Comparison of ENCODE assay signal across 33 cellular contexts in genomic region chr20:50995506-50995905, GRCh38. TPM values are rescaled to one million over a fixed set of nuclear protein-coding genes. Genes with fewer than 3 reads are reported as not detected.
A peak's percentile ranks its signal among the peaks of the same experiment; 100 is the strongest.
DNase-seq lines count a peak whose midpoint lies in the region; ATAC-seq and TF ChIP-seq lines count a peak whose summit lies in the region.
"Had no signal": no experiment of that assay in that cellular context is flagged by ENCODE, and none has a peak within 500 bp of the region (broad histone marks: within the 10 kb centered on the region; RNA-seq: fewer than 3 reads in every experiment).

No MANE protein-coding gene starts in this region.

- no peaks in the 10 kb centered on the region for H3K27me3 ChIP-seq in GM23248 (replicated peaks; ENCODE audit: insufficient read depth)
- H3K27me3 ChIP-seq in adipocyte (replicated peaks; ENCODE audit: control insufficient read depth, insufficient read depth, low read length) = peaks cover 24% of the 10 kb centered on the region
- H3K27me3 ChIP-seq in A673 (replicated peaks; ENCODE audit: insufficient read depth, low read depth, low read length, poor library complexity) = no peaks in the 10 kb centered on the region
- H3K27me3 ChIP-seq: vagina had no signal

- no peaks in the 10 kb centered on the region for H3K9me3 Mint-ChIP-seq in activated naive CD4-positive, alpha-beta T cell treated with anti-CD3 and anti-CD28 coated beads for 36 hours
- H3K9me3 Mint-ChIP-seq: activated CD4-positive, alpha-beta T cell treated with anti-CD3 and anti-CD28 coated beads, Interleukin-2, amount 10 ng/mL, durations not matched to agents 7 days and 5 days; immature natural killer cell; memory B cell had no signal

- WGBS in GM23248 (ENCODE audit: low coverage in 1 of 2, low lambda C conversion rate in 2 of 2, missing lambda C conversion rate in 2 of 2), 2 experiments = 71 to 81% methylated on average over 4 to 5 of the region's 5 CpGs

- POLR2A ChIA-PET in A673 (lab: Charles Lee; ENCODE audit: low non-redundant PET) = no interaction called here

- CTCF ChIA-PET in activated naive CD4-positive, alpha-beta T cell treated with anti-CD3 and anti-CD28 coated beads for 36 hours (lab: Charles Lee) = interaction anchor here (0.6 to 16.8 kb wide), 5 partner anchors 11 to 365 kb away, joined by 3 to 211 read pairs (median 3); no protein-coding TSS in a partner anchor
- CTCF ChIA-PET in A673 (lab: Charles Lee) = interaction anchor here (0.7 kb wide), 1 partner anchor 8 kb away, joined by 3 read pairs; no protein-coding TSS in a partner anchor

- H3K36me3 Mint-ChIP-seq in activated naive CD4-positive, alpha-beta T cell treated with anti-CD3 and anti-CD28 coated beads for 36 hours (ENCODE audit: low read depth) = no peaks in the 10 kb centered on the region
- H3K36me3 Mint-ChIP-seq: activated CD8-positive, alpha-beta memory T cell treated with anti-CD3 and anti-CD28 coated beads, Interleukin-2, amount 10 ng/mL, durations not matched to agents 7 days and 5 days; immature natural killer cell; memory B cell had no signal

- H3K36me3 ChIP-seq in GM23248 (ENCODE audit: low read depth) (no peaks in the 10 kb centered on the region), adipocyte (ENCODE audit: control insufficient read depth, insufficient read depth, low read length, severe bottlenecking) (no peaks in the 10 kb centered on the region), A673 (ENCODE audit: insufficient read depth, low read length, poor library complexity, severe bottlenecking) (no peaks in the 10 kb centered on the region)
- H3K36me3 ChIP-seq: sigmoid colon, vagina had no signal

- H3K9ac ChIP-seq in GM23248 (no peak overlapping the region), adipocyte (ENCODE audit: low read length) (no peak overlapping the region)

- no peaks in the 10 kb centered on the region for H3K79me2 ChIP-seq in GM23248 (ENCODE audit: insufficient read depth)

- H3K4me1 ChIP-seq in GM23248 (ENCODE audit: insufficient read depth) (peaks cover 7% of the 10 kb centered on the region), adipocyte (ENCODE audit: control insufficient read depth, insufficient read depth, low read length) (peaks cover 11% of the 10 kb centered on the region), A673 (ENCODE audit: insufficient read depth, low read length, poor library complexity, severe bottlenecking) (no peaks in the 10 kb centered on the region)
- H3K4me1 ChIP-seq: Caco-2, sigmoid colon, vagina had no signal

- TF ChIP-seq CTCF in fibroblast of villous mesenchyme (IDR thresholded peaks at IDR 0.05; ENCODE audit: insufficient read depth, low read depth, low read length) (no peak), A673 (conservative IDR thresholded peaks at IDR 0.05; ENCODE audit: low read depth, low read length) (no peak)

- H3K4me3 Mint-ChIP-seq in activated naive CD4-positive, alpha-beta T cell treated with anti-CD3 and anti-CD28 coated beads for 36 hours = no peak overlapping the region
- H3K4me3 Mint-ChIP-seq: activated CD4-positive, alpha-beta T cell treated with anti-CD3 and anti-CD28 coated beads, Interleukin-2, amount 10 ng/mL, durations not matched to agents 7 days and 5 days; activated CD8-positive, alpha-beta memory T cell treated with anti-CD3 and anti-CD28 coated beads, Interleukin-2, amount 10 ng/mL, durations not matched to agents 7 days and 5 days; immature natural killer cell; memory B cell had no signal

- H3K4me3 ChIP-seq in GM23248 (no peak overlapping the region), adipocyte (ENCODE audit: low read length) (no peak overlapping the region), fibroblast of villous mesenchyme (ENCODE audit: low read depth, low read length) (no peak overlapping the region), A673 (ENCODE audit: low read depth, low read length, poor library complexity, severe bottlenecking) (no peak overlapping the region)
- H3K4me3 ChIP-seq: A549, coronary artery, sigmoid colon, vagina had no signal

- H3K9me2 ChIP-seq in GM23248 (ENCODE audit: insufficient read depth) = no peaks in the 10 kb centered on the region

- ATAC-seq in HG03045 (IDR thresholded peaks at IDR 0.05; ENCODE audit: unreplicated experiment) (no peak), HG02642 (IDR thresholded peaks at IDR 0.05; ENCODE audit: poor library complexity, unreplicated experiment) (no peak)
- ATAC-seq: A549; activated CD8-positive, alpha-beta memory T cell treated with anti-CD3 and anti-CD28 coated beads, Interleukin-2, amount 10 ng/mL, durations not matched to agents 7 days and 5 days; HCT116; PC-3 had no signal

- no peaks in the 10 kb centered on the region for H3K9me3 ChIP-seq in GM23248 (ENCODE audit: low read depth)
- H3K9me3 ChIP-seq in adipocyte (ENCODE audit: control insufficient read depth, low read length) = no peaks in the 10 kb centered on the region
- no peaks in the 10 kb centered on the region for H3K9me3 ChIP-seq in A673 (ENCODE audit: low read depth, low read length, poor library complexity, severe bottlenecking)
- H3K9me3 ChIP-seq: A549, Caco-2, sigmoid colon, vagina had no signal

- in situ Hi-C loops in GM23248 (cut with MboI) = loop anchor here (25.0 kb wide), 2 partner anchors 792 to 1092 kb away; no protein-coding TSS in a partner anchor

- no peak overlapping the region for H3K27ac ChIP-seq in GM23248
- no peak overlapping the region for H3K27ac ChIP-seq in A673 (ENCODE audit: low read depth, low read length, poor library complexity, severe bottlenecking)
- H3K27ac ChIP-seq: A549, C4-2B, coronary artery, sigmoid colon, vagina had no signal

- intact Hi-C loops in activated naive CD4-positive, alpha-beta T cell treated with anti-CD3 and anti-CD28 coated beads for 36 hours (cut with micrococcal nuclease) = no loop called here
- intact Hi-C loops in A673 (cut with micrococcal nuclease; ENCODE audit: unreplicated experiment) = no loop called here

- H3F3A ChIP-seq in GM23248 (ENCODE audit: insufficient read depth) = no peaks in the 10 kb centered on the region; the same call in 1 of the 2 replicates

- BruUV-seq in A673 (replicated peaks; lab: Mats Ljungman, UMichigan) = no TSS peak

- no peaks in the 10 kb centered on the region for H3K4me1 Mint-ChIP-seq in activated naive CD4-positive, alpha-beta T cell treated with anti-CD3 and anti-CD28 coated beads for 36 hours (ENCODE audit: low read depth)
- H3K4me1 Mint-ChIP-seq: immature natural killer cell, memory B cell had no signal

- DNase-seq in AG08396 (ENCODE audit: low spot score) (peak; percentile 45), GM23248 (peak; percentile 56), adipocyte (ENCODE audit: low read depth) (peak; percentile 46), fibroblast of villous mesenchyme (ENCODE audit: low read depth) (peak; percentile 51), A673 (ENCODE audit: low spot score) (no peak)
- DNase-seq in activated naive CD4-positive, alpha-beta T cell treated with anti-CD3 and anti-CD28 coated beads for 36 hours = no peak
- DNase-seq: activated CD4-positive, alpha-beta T cell treated with anti-CD3 and anti-CD28 coated beads, Interleukin-2, amount 10 ng/mL, durations not matched to agents 7 days and 5 days; activated CD8-positive, alpha-beta memory T cell treated with anti-CD3 and anti-CD28 coated beads, Interleukin-2, amount 10 ng/mL, durations not matched to agents 7 days and 5 days; activated naive CD4-positive, alpha-beta T cell; activated T-cell treated with anti-CD3 and anti-CD28 coated beads, Interleukin-2, amount 50 U/mL, for 48 hours; amygdala; Caco-2; DMS79; effector memory CD4-positive, alpha-beta T cell; erythroblast; hypothalamus; immature natural killer cell; NCI-H1092; NCI-H187; NCI-H2171 treated with DMSO at 0.1 percent for 48 hours; NCI-H524 treated with DMSO at 0.1 percent for 48 hours; PC-3; SHP77; sigmoid colon; stimulated activated naive CD4-positive, alpha-beta T cell treated with Interleukin-2 at 50 U/mL for 16 hours had no signal

- no peak overlapping the region for H3K4me2 ChIP-seq in GM23248 (ENCODE audit: unreplicated experiment)
- H3K4me2 ChIP-seq: A549 had no signal

- H3K27me3 Mint-ChIP-seq in activated naive CD4-positive, alpha-beta T cell treated with anti-CD3 and anti-CD28 coated beads for 36 hours (ENCODE audit: low read depth) = peaks cover 2% of the 10 kb centered on the region

- no peak overlapping the region for H3K27ac Mint-ChIP-seq in activated naive CD4-positive, alpha-beta T cell treated with anti-CD3 and anti-CD28 coated beads for 36 hours
- H3K27ac Mint-ChIP-seq: activated CD4-positive, alpha-beta T cell treated with anti-CD3 and anti-CD28 coated beads, Interleukin-2, amount 10 ng/mL, durations not matched to agents 7 days and 5 days; activated CD8-positive, alpha-beta memory T cell treated with anti-CD3 and anti-CD28 coated beads, Interleukin-2, amount 10 ng/mL, durations not matched to agents 7 days and 5 days; immature natural killer cell; memory B cell had no signal

- no peak overlapping the region for H2AFZ ChIP-seq in GM23248

- no peaks in the 10 kb centered on the region for H4K20me1 ChIP-seq in GM23248 (ENCODE audit: insufficient read depth)

RNA-seq across cellular contexts. Expression of gene KCNG1, which starts 27.4 kb away (rescaled TPM):
- 19.1 and 29.0 TPM in 2 replicates for total RNA-seq in GM23248 (2014; rRNA removed; shearing (Covaris generic))
- polyA plus RNA-seq in GM23248 (2016; fragmentation: Nextera tagmentation; extraction: Ambion mirVana) = 10.4 and 11.1 TPM in 2 replicates
- 3.0 and 22.9 TPM in 2 replicates for total RNA-seq in fibroblast of villous mesenchyme
- total RNA-seq in activated naive CD4-positive, alpha-beta T cell treated with anti-CD3 and anti-CD28 coated beads for 36 hours = under 1 TPM; 0.29 to 0.59 TPM
- 19.6 and 22.7 TPM in 2 replicates for total RNA-seq in A673 (2021)
- total RNA-seq: activated CD4-positive, alpha-beta T cell treated with anti-CD3 and anti-CD28 coated beads, Interleukin-2, amount 10 ng/mL, durations not matched to agents 7 days and 5 days had no signal
- polyA plus RNA-seq: immature natural killer cell had no signal

RNA-seq across cellular contexts. Expression of gene MOCS3, which starts 36.9 kb away (rescaled TPM):
- 7.2 and 11.5 TPM in 2 replicates for total RNA-seq in GM23248 (2014; rRNA removed; shearing (Covaris generic))
- 5.3 and 5.6 TPM in 2 replicates for polyA plus RNA-seq in GM23248 (2016; fragmentation: Nextera tagmentation; extraction: Ambion mirVana)
- total RNA-seq in fibroblast of villous mesenchyme (9.0 and 10.4 TPM in 2 replicates), A673 (2021) (5.3 and 5.9 TPM in 2 replicates)
- 1 to 10 TPM; 1.6 to 2.2 TPM for total RNA-seq in activated naive CD4-positive, alpha-beta T cell treated with anti-CD3 and anti-CD28 coated beads for 36 hours

RNA-seq across cellular contexts. Expression of gene DPM1, which starts 37.2 kb away (rescaled TPM):
- 59.1 and 93.1 TPM in 2 replicates for total RNA-seq in GM23248 (2014; rRNA removed; shearing (Covaris generic))
- 122 and 127 TPM in 2 replicates for polyA plus RNA-seq in GM23248 (2016; fragmentation: Nextera tagmentation; extraction: Ambion mirVana)
- 55.4 and 62.6 TPM in 2 replicates for total RNA-seq in fibroblast of villous mesenchyme
- total RNA-seq in activated naive CD4-positive, alpha-beta T cell treated with anti-CD3 and anti-CD28 coated beads for 36 hours = 10 to 100 TPM; 64.8 to 66.1 TPM
- total RNA-seq in A673 (2021) = 62.5 and 65.5 TPM in 2 replicates

Comparison
In these comparisons a context has a peak if more than half of its experiments do, and no peak if none do; other contexts are left out.
1. DNase-seq: peak in AG08396 (single experiment), GM23248 (single experiment), adipocyte (single experiment) and fibroblast of villous mesenchyme (single experiment); none in activated naive CD4-positive, alpha-beta T cell treated with anti-CD3 and anti-CD28 coated beads for 36 hours (single experiment) and A673 (single experiment).